Comparison of ENCODE assay signal across 13 cellular contexts in genomic region chr7:158524749-158525635, GRCh38.
A peak's percentile ranks its signal among the peaks of the same experiment; 100 is the strongest.
DNase-seq lines count a peak whose midpoint lies in the region; ATAC-seq, FAIRE-seq and TF ChIP-seq lines count a peak whose summit lies in the region.
"Had no signal": no experiment of that assay in that cellular context is flagged by ENCODE, and none has a peak within 500 bp of the region (broad histone marks: within the 10 kb centered on the region; RNA-seq: fewer than 3 reads in every experiment).

No MANE protein-coding gene starts in this region.

- H2AFZ ChIP-seq in HepG2 (ENCODE audit: low read length) (no peak overlapping the region), OCI-LY1 (ENCODE audit: low read length) (no peak overlapping the region), H1 (ENCODE audit: low read length) (no peak overlapping the region)

- ATAC-seq in HepG2, result peak; percentile 74
- ATAC-seq in right lobe of liver, result no peak
- no peak for ATAC-seq in GM21576 (IDR thresholded peaks at IDR 0.05; ENCODE audit: unreplicated experiment)
- no peak for ATAC-seq in WTC11

- no TSS peak for BruUV-seq in HepG2 (replicated peaks; lab: Mats Ljungman, UMichigan)

- TF ChIP-seq RAD21 in HepG2 (CRISPR knock-in tag; IDR thresholded peaks at IDR 0.05) (no peak), H1 (IDR thresholded peaks at IDR 0.05 in 1 of 2, conservative IDR thresholded peaks at IDR 0.05 in 1 of 2; ENCODE audit: low read depth in 2 of 2, low read length in 2 of 2) (no peak; a peak in 1 of 4 replicates)

- DNase-seq in HepG2 (ENCODE audit: low spot score) (no peak), right lobe of liver (no peak), H1 (ENCODE audit: low read depth in 1 of 2, low spot score in 2 of 2) (no peak), superior temporal gyrus (ENCODE audit: extremely low spot score) (no peak), WTC11 (ENCODE audit: low spot score) (no peak)
- DNase-seq: CD4-positive, alpha-beta T cell; NCI-H524 treated with DMSO at 0.1 percent for 48 hours had no signal

- no peak overlapping the region for H3K23ac ChIP-seq in H1 (ENCODE audit: insufficient read length)

- no peak overlapping the region for H2BK120ac ChIP-seq in H1 (replicated peaks; ENCODE audit: low read depth, low read length)

- H3K36me3 Mint-ChIP-seq in WTC11, result peaks cover 12% of the 10 kb centered on the region

- TF ChIP-seq CTCF in HepG2 (CRISPR knock-in tag; IDR thresholded peaks at IDR 0.05), result no peak
- no peak for TF ChIP-seq CTCF in right lobe of liver (IDR thresholded peaks at IDR 0.05)
- no peak; the same call in 1 of the 2 replicates for TF ChIP-seq CTCF in OCI-LY1 (IDR thresholded peaks at IDR 0.05; ENCODE audit: low read length)
- TF ChIP-seq CTCF in H1 (IDR thresholded peaks at IDR 0.05; ENCODE audit: control extremely low read depth in 1 of 3, insufficient read depth in 1 of 3, low read depth in 1 of 3, low read length in 3 of 3), result peak in 2 of 3 experiments; percentile 2 to 3; a peak in 1 of 4 replicates
- TF ChIP-seq CTCF in WTC11 (IDR thresholded peaks at IDR 0.05), result no peak

- H2BK20ac ChIP-seq in H1 (ENCODE audit: low read length), result no peak overlapping the region

- peaks cover 6% of the 10 kb centered on the region for H3K79me2 ChIP-seq in HepG2 (ENCODE audit: insufficient read depth, low read length)
- H3K79me2 ChIP-seq in OCI-LY1 (ENCODE audit: insufficient read depth, low read length), result no peaks in the 10 kb centered on the region
- no peaks in the 10 kb centered on the region for H3K79me2 ChIP-seq in H1 (ENCODE audit: control insufficient read depth in 1 of 2, insufficient read depth in 2 of 2, low read length in 2 of 2)

- no peak overlapping the region for H2BK12ac ChIP-seq in H1 (ENCODE audit: low read depth, low read length)

- H3K9ac ChIP-seq in HepG2 (ENCODE audit: insufficient read depth, low read depth, low read length), result no peak overlapping the region
- no peak overlapping the region; the same call in 1 of the 2 replicates for H3K9ac ChIP-seq in OCI-LY1 (ENCODE audit: low read length)
- no peak overlapping the region for H3K9ac ChIP-seq in H1 (replicated peaks in 1 of 4; ENCODE audit: extremely low read depth in 1 of 4, low read depth in 3 of 4, low read length in 3 of 4)

- no peak overlapping the region for H3K4ac ChIP-seq in H1 (replicated peaks; ENCODE audit: insufficient read length, low read depth, low read length)

- TF ChIP-seq POLR2A in HepG2 (IDR thresholded peaks at IDR 0.05; ENCODE audit: insufficient read depth in 1 of 2, low read depth in 2 of 2, low read length in 2 of 2), result no peak
- no peak for TF ChIP-seq POLR2A in right lobe of liver (IDR thresholded peaks at IDR 0.05)
- no peak for TF ChIP-seq POLR2A in H1 (IDR thresholded peaks at IDR 0.05; ENCODE audit: control extremely low read depth in 1 of 2, low read depth in 2 of 2, low read length in 2 of 2)

- no peak overlapping the region for H3K27ac Mint-ChIP-seq in WTC11
- H3K27ac Mint-ChIP-seq: B cell; CD4-positive, alpha-beta T cell had no signal

- in situ Hi-C loops in HepG2 (cut with HindIII; ENCODE audit: extremely low pct_ligation_motif_present, low pct_unique_long_range_greater_than_20kb), result no loop called here

- no peak overlapping the region for H3K14ac ChIP-seq in H1 (ENCODE audit: insufficient read length)

- CTCF ChIA-PET in HepG2 (lab: Yijun Ruan, JAX; ENCODE audit: low intra/inter-chr PET ratio, low total read pairs), result no interaction called here
- CTCF ChIA-PET in H1 (lab: Charles Lee; ENCODE audit: partially characterized antibody), result interaction anchor here (0.7 to 2.0 kb wide), 8 partner anchors 12 to 1119 kb away, joined by 3 to 6 read pairs (median 4); no protein-coding TSS in a partner anchor
- CTCF ChIA-PET in WTC11 (lab: Charles Lee), result interaction anchor here (0.9 to 1.5 kb wide), 2 partner anchors 25 to 80 kb away, joined by 3 to 10 read pairs; no protein-coding TSS in a partner anchor

- H4K5ac ChIP-seq in H1 (ENCODE audit: insufficient read length, low read depth, low read length), result no peak overlapping the region

- FAIRE-seq in HepG2 (lab: Jason Lieb, UNC) (no peak), H1 (lab: Jason Lieb, UNC) (no peak)
- FAIRE-seq: A204.1 had no signal

- H3K4me2 ChIP-seq in HepG2 (ENCODE audit: low read depth, low read length), result no peak overlapping the region
- no peak overlapping the region for H3K4me2 ChIP-seq in OCI-LY1 (ENCODE audit: low read length)
- no peak overlapping the region for H3K4me2 ChIP-seq in H1 (ENCODE audit: insufficient read depth in 1 of 2, low read depth in 2 of 2, low read length in 2 of 2)

- peaks cover 3% of the 10 kb centered on the region for H3K27me3 Mint-ChIP-seq in WTC11 (ENCODE audit: low read depth)
- H3K27me3 Mint-ChIP-seq: B cell; CD4-positive, alpha-beta T cell had no signal

- H3K9me2 ChIP-seq in OCI-LY1 (ENCODE audit: low read depth, low read length), result no peaks in the 10 kb centered on the region

- H4K20me1 ChIP-seq in HepG2 (ENCODE audit: insufficient read depth, low read length), result peaks cover 75% of the 10 kb centered on the region
- H4K20me1 ChIP-seq in OCI-LY1 (ENCODE audit: insufficient read depth, low read length), result no peaks in the 10 kb centered on the region
- H4K20me1 ChIP-seq in H1 (replicated peaks in 1 of 2; ENCODE audit: control insufficient read depth in 1 of 2, insufficient read depth in 2 of 2, low read length in 2 of 2), result peaks cover 2% of the 10 kb centered on the region in 2 experiments

- no peaks in the 10 kb centered on the region for H3K23me2 ChIP-seq in H1 (ENCODE audit: low read depth, low read length)

- H4K8ac ChIP-seq in H1 (ENCODE audit: extremely low read depth, insufficient read depth, low read length), result peak overlapping the region; percentile 38; the same call in 1 of the 2 replicates

- WGBS in HepG2 (ENCODE audit: low lambda C conversion rate), result 82% methylated on average over 16 of the region's 24 CpGs
- WGBS in right lobe of liver (ENCODE audit: insufficient coverage, low coverage, low lambda C conversion rate, missing lambda C conversion rate), result 33% methylated on average over 1 of the region's 24 CpGs
- WGBS in H1 (ENCODE audit: extremely low coverage in 1 of 2, insufficient coverage in 1 of 2, insufficient read length in 1 of 2, insufficient replicate concordance in 2 of 2, low coverage in 1 of 2, low lambda C conversion rate in 2 of 2, missing lambda C conversion rate in 1 of 2), 2 experiments, result 91% methylated on average over 24 of the region's 24 CpGs; no CpG with 5 or more reads in 1 of the 2 experiments

- no peak overlapping the region for H3K4me3 Mint-ChIP-seq in WTC11
- H3K4me3 Mint-ChIP-seq: B cell; CD4-positive, alpha-beta T cell had no signal

- TF ChIP-seq EP300 in HepG2 (IDR thresholded peaks at IDR 0.05; ENCODE audit: low read depth in 2 of 2, low read length in 2 of 2) (no peak), HepG2 (CRISPR knock-in tag; IDR thresholded peaks at IDR 0.05; ENCODE audit: borderline replicate concordance) (no peak), H1 (IDR thresholded peaks at IDR 0.05; ENCODE audit: borderline replicate concordance in 1 of 2, low read depth in 2 of 2, low read length in 2 of 2) (no peak)

- POLR2A ChIA-PET in HepG2 (lab: Yijun Ruan, JAX), result interaction anchor here (0.6 to 1.7 kb wide), 2 partner anchors 57 to 59 kb away, joined by 3 to 4 read pairs; no protein-coding TSS in a partner anchor
- POLR2A ChIA-PET in H1 (lab: Charles Lee; ENCODE audit: partially characterized antibody), result interaction anchor here (0.9 to 1.0 kb wide), 2 partner anchors 30 to 80 kb away, joined by 3 to 4 read pairs; no protein-coding TSS in a partner anchor
- POLR2A ChIA-PET in WTC11 (lab: Charles Lee), result no interaction called here

- H3K18ac ChIP-seq in H1 (ENCODE audit: extremely low read depth, low read length), result no peak overlapping the region; the same call in 1 of the 2 replicates

- H3K4me3 ChIP-seq in HepG2 (replicated peaks in 1 of 3; ENCODE audit: insufficient read depth in 1 of 3, low read depth in 2 of 3, low read length in 3 of 3) (no peak overlapping the region), right lobe of liver (no peak overlapping the region), OCI-LY1 (ENCODE audit: low read depth, low read length, poor library complexity, severe bottlenecking) (no peak overlapping the region), H1 (ENCODE audit: extremely low read depth in 1 of 4, insufficient read depth in 2 of 4, low read depth in 3 of 4, low read length in 4 of 4) (no peak overlapping the region)
- H3K4me3 ChIP-seq: HAP-1, SK-N-MC had no signal

- H3K9me3 ChIP-seq in HepG2 (ENCODE audit: low read length) (no peaks in the 10 kb centered on the region), right lobe of liver (no peaks in the 10 kb centered on the region), OCI-LY1 (ENCODE audit: low read length) (0 out of 2 replicates have a peak, but pooled peaks cover 5% of the 10 kb centered on the region), H1 (ENCODE audit: insufficient read depth in 2 of 2, low read depth in 1 of 2, low read length in 1 of 2) (peaks cover 12 to 19% of the 10 kb centered on the region in 2 experiments)
- H3K9me3 ChIP-seq: HAP-1 had no signal

- H3K4me1 ChIP-seq in HepG2 (ENCODE audit: insufficient read depth, low read length) (peaks cover 52% of the 10 kb centered on the region), right lobe of liver (no peaks in the 10 kb centered on the region), OCI-LY1 (ENCODE audit: insufficient read depth, low read length, severe bottlenecking) (peaks cover 48% of the 10 kb centered on the region), H1 (replicated peaks in 1 of 4; ENCODE audit: control insufficient read depth in 3 of 4, insufficient read depth in 4 of 4, low read length in 3 of 4) (no peaks in the 10 kb centered on the region)
- H3K4me1 ChIP-seq: HAP-1 had no signal

- no peaks in the 10 kb centered on the region for H3F3A ChIP-seq in OCI-LY1 (ENCODE audit: insufficient read depth, low read length)

- H4K91ac ChIP-seq in H1 (replicated peaks; ENCODE audit: insufficient read length, low read length), result peak overlapping the region; percentile 50

- H3K56ac ChIP-seq in H1 (replicated peaks; ENCODE audit: insufficient read length, low read depth, low read length), result no peak overlapping the region

- no peak overlapping the region for H2BK5ac ChIP-seq in H1 (ENCODE audit: low read depth, low read length)

- H3K4me1 Mint-ChIP-seq in WTC11, result peaks cover 3% of the 10 kb centered on the region
- H3K4me1 Mint-ChIP-seq: B cell had no signal

- H3K27ac ChIP-seq in HepG2 (ENCODE audit: extremely low read length, insufficient read depth, low read length) (peak overlapping the region; percentile 27), right lobe of liver (no peak overlapping the region), OCI-LY1 (ENCODE audit: low read depth, low read length, poor library complexity, severe bottlenecking) (peak overlapping the region; percentile 52), H1 (ENCODE audit: low read depth, low read length) (no peak overlapping the region)
- H3K27ac ChIP-seq: SK-N-MC had no signal

- H3K9me3 Mint-ChIP-seq in WTC11, result peaks cover 13% of the 10 kb centered on the region
- H3K9me3 Mint-ChIP-seq: CD4-positive, alpha-beta T cell had no signal

- H2BK15ac ChIP-seq in H1 (ENCODE audit: low read length), result no peak overlapping the region

- peaks cover 5 to 18% of the 10 kb centered on the region in 2 experiments; a peak in 4 of 5 replicates for H3K36me3 ChIP-seq in HepG2 (replicated peaks in 1 of 2; ENCODE audit: control insufficient read depth in 1 of 2, insufficient read depth in 2 of 2, low read length in 2 of 2)
- H3K36me3 ChIP-seq in right lobe of liver, result no peaks in the 10 kb centered on the region
- H3K36me3 ChIP-seq in OCI-LY1 (ENCODE audit: insufficient read depth, low read length), result no peaks in the 10 kb centered on the region; the same call in 1 of the 2 replicates
- no peaks in the 10 kb centered on the region for H3K36me3 ChIP-seq in H1 (ENCODE audit: control insufficient read depth in 2 of 4, insufficient read depth in 4 of 4, low read length in 3 of 4)
- H3K36me3 ChIP-seq: HAP-1 had no signal

- intact Hi-C loops in HepG2 (cut with micrococcal nuclease; ENCODE audit: unreplicated experiment), result no loop called here
- intact Hi-C loops in right lobe of liver (cut with DNase I), result no loop called here

- no peaks in the 10 kb centered on the region for H3K27me3 ChIP-seq in HepG2 (ENCODE audit: control insufficient read depth in 1 of 2, insufficient read depth in 2 of 2, low read length in 2 of 2)
- no peaks in the 10 kb centered on the region for H3K27me3 ChIP-seq in right lobe of liver
- H3K27me3 ChIP-seq in OCI-LY1 (ENCODE audit: insufficient read depth, low read length), result peaks cover 6% of the 10 kb centered on the region; the same call in 1 of the 2 replicates
- no peaks in the 10 kb centered on the region for H3K27me3 ChIP-seq in H1 (replicated peaks in 1 of 4; ENCODE audit: control insufficient read depth in 3 of 4, extremely low read depth in 1 of 4, insufficient read depth in 3 of 4, low read length in 3 of 4)

- no peak overlapping the region for H2AK5ac ChIP-seq in H1 (ENCODE audit: low read depth, low read length)

- H3K79me1 ChIP-seq in H1 (ENCODE audit: low read depth, low read length), result no peaks in the 10 kb centered on the region

Comparison
In these comparisons a context has a peak if more than half of its experiments do, and no peak if none do; other contexts are left out.
1. H3K27ac ChIP-seq: peak in HepG2 (single experiment) and OCI-LY1 (single experiment); none in right lobe of liver (0 of 3) and H1 (single experiment).
2. CTCF ChIP-seq: peak in H1 (2 of 3); none in HepG2 (single experiment), right lobe of liver (0 of 4), OCI-LY1 (single experiment) and WTC11 (single experiment).